In the genomic region with DNA sequence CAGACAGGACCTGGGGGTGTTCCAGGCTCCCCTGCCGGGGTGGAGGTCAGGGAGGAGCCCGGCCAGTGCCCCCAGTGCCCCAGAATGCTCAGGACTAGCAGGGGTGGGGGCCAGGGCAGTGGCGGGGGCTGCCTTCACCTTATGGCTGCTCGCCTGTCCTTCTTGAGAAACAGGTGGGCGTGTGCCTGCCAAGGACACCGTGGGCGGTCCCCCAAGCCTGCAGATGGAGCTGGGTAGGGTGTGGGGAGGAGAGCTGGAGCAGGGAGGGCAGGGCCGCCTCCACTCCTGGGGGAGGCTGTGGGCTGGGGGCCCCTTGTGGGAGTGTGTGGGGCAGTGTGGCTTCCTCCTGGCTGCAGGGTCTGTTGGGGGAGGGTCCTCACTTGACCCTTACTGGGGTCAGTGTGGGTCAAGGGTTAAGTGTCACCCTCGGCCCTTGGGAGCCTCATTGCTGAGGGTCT, we compare ENCODE assay signal across 11 cellular contexts.
A peak's percentile ranks its signal among the peaks of the same experiment; 100 is the strongest.
DNase-seq lines count a peak whose midpoint lies in the region; ATAC-seq, FAIRE-seq and TF ChIP-seq lines count a peak whose summit lies in the region.
"Had no signal": no experiment of that assay in that cellular context is flagged by ENCODE, and none has a peak within 500 bp of the region (broad histone marks: within the 10 kb centered on the region; RNA-seq: fewer than 3 reads in every experiment).

No MANE protein-coding gene starts in this region.

- peaks cover 69% of the 10 kb centered on the region for H3K4me1 ChIP-seq in HUES6 (ENCODE audit: control insufficient read depth, insufficient read depth, low read length)
- H3K4me1 ChIP-seq in GM12878 (ENCODE audit: control insufficient read depth, insufficient read depth, low read length): peaks cover 58% of the 10 kb centered on the region
- H3K4me1 ChIP-seq in hepatocyte (ENCODE audit: insufficient read depth): peaks cover 51% of the 10 kb centered on the region
- peaks cover 38% of the 10 kb centered on the region for H3K4me1 ChIP-seq in smooth muscle cell (ENCODE audit: low read depth)

- H3K9me3 ChIP-seq in HUES6 (ENCODE audit: control insufficient read depth, insufficient read depth, low read depth, low read length): no peaks in the 10 kb centered on the region
- no peaks in the 10 kb centered on the region for H3K9me3 ChIP-seq in GM12878 (replicated peaks; ENCODE audit: control insufficient read depth, insufficient read depth, low read length)
- H3K9me3 ChIP-seq in hepatocyte (ENCODE audit: low read depth): no peaks in the 10 kb centered on the region
- H3K9me3 ChIP-seq in smooth muscle cell (replicated peaks; ENCODE audit: low read depth): no peaks in the 10 kb centered on the region

- H3K4me2 ChIP-seq in GM12878 (ENCODE audit: control insufficient read depth, insufficient read depth) (0 out of 2 replicates have a peak overlapping the region, but pooled peaks have one; percentile 79), hepatocyte (peak overlapping the region; percentile 68), smooth muscle cell (no peak overlapping the region)

- TF ChIP-seq POLR2A in GM12878 (IDR thresholded peaks at IDR 0.05; ENCODE audit: low read depth, low read length): no peak

- DNase-seq in GM12878 (ENCODE audit: low read depth, low spot score) (no peak), hepatocyte (ENCODE audit: low spot score) (peak; percentile 80), smooth muscle cell (lab: John Stamatoyannopoulos, UW; ENCODE audit: unreplicated experiment) (peak; percentile 45), iPS-NIHi11 (ENCODE audit: low spot score) (no peak)
- no peak for DNase-seq in activated CD8-positive, alpha-beta memory T cell treated with anti-CD3 and anti-CD28 coated beads, Interleukin-2, amount 50 U/mL, for 48 hours
- DNase-seq: CD8-positive, alpha-beta memory T cell; NCI-H2171 had no signal

- H3K36me3 ChIP-seq in HUES6 (ENCODE audit: control insufficient read depth, insufficient read depth, low read length) (peaks cover 10% of the 10 kb centered on the region), GM12878 (ENCODE audit: control insufficient read depth in 2 of 2, insufficient read depth in 2 of 2, low read length in 1 of 2) (peaks cover 2 to 4% of the 10 kb centered on the region in 2 experiments), hepatocyte (replicated peaks; ENCODE audit: insufficient read depth, low read depth) (no peaks in the 10 kb centered on the region), smooth muscle cell (ENCODE audit: low read depth) (no peaks in the 10 kb centered on the region)

- no peak overlapping the region for H3K4me3 ChIP-seq in HUES6 (ENCODE audit: low read depth, low read length)
- H3K4me3 ChIP-seq in GM12878: no peak overlapping the region
- H3K4me3 ChIP-seq in hepatocyte: no peak overlapping the region
- no peak overlapping the region for H3K4me3 ChIP-seq in smooth muscle cell

- CTCF ChIA-PET in GM12878 (lab: Yijun Ruan, JAX): interaction anchor here (1.5 kb wide), 1 partner anchor 81 kb away, joined by 3 read pairs; no protein-coding TSS in a partner anchor

- TF ChIP-seq RAD21 in GM12878 (IDR thresholded peaks at IDR 0.05; ENCODE audit: insufficient read depth, low read depth, low read length): no peak

- no peak for FAIRE-seq in GM12878 (lab: Jason Lieb, UNC)

- H3K9ac ChIP-seq in HUES6 (ENCODE audit: low read length) (peak overlapping the region; percentile 22), GM12878 (ENCODE audit: control insufficient read depth, insufficient read depth, low read length) (no peak overlapping the region), smooth muscle cell (ENCODE audit: low read depth) (no peak overlapping the region)

- H3K9me2 ChIP-seq in hepatocyte (replicated peaks; ENCODE audit: insufficient read depth): no peaks in the 10 kb centered on the region

- no peak overlapping the region for H3K27ac ChIP-seq in HUES6 (ENCODE audit: low read depth, low read length)
- peak overlapping the region; percentile 100; the same call in 1 of the 2 replicates for H3K27ac ChIP-seq in GM12878 (ENCODE audit: control insufficient read depth, insufficient read depth)
- peak overlapping the region; percentile 92 for H3K27ac ChIP-seq in hepatocyte
- H3K27ac ChIP-seq in smooth muscle cell (ENCODE audit: low read depth): no peak overlapping the region

- no peak for TF ChIP-seq EP300 in GM12878 (IDR thresholded peaks at IDR 0.05; ENCODE audit: borderline replicate concordance in 1 of 2, control insufficient read depth in 1 of 2, low read depth in 2 of 2, low read length in 2 of 2)

- H3K27me3 ChIP-seq in HUES6 (ENCODE audit: control insufficient read depth, insufficient read depth, low read length) (no peaks in the 10 kb centered on the region), GM12878 (replicated peaks in 1 of 2; ENCODE audit: control insufficient read depth in 2 of 2, insufficient read depth in 2 of 2, low read length in 1 of 2) (no peaks in the 10 kb centered on the region), hepatocyte (no peaks in the 10 kb centered on the region), smooth muscle cell (ENCODE audit: low read depth) (no peaks in the 10 kb centered on the region)

- WGBS in GM12878 (ENCODE audit: insufficient coverage, insufficient replicate concordance, low lambda C conversion rate, missing lambda C conversion rate): 87% methylated on average over 8 of the region's 9 CpGs
- 44% methylated on average over 7 of the region's 9 CpGs for WGBS in hepatocyte (ENCODE audit: low lambda C conversion rate, missing lambda C conversion rate)
- WGBS in smooth muscle cell (ENCODE audit: low lambda C conversion rate): 45% methylated on average over 8 of the region's 9 CpGs

- H2AFZ ChIP-seq in GM12878 (ENCODE audit: control insufficient read depth, low read depth, low read length) (no peak overlapping the region), hepatocyte (no peak overlapping the region), smooth muscle cell (ENCODE audit: low read depth) (no peak overlapping the region)

- no peaks in the 10 kb centered on the region for H3F3A ChIP-seq in smooth muscle cell (ENCODE audit: low read depth)

- intact Hi-C loops in GM12878 (cut with micrococcal nuclease; ENCODE audit: unreplicated experiment): no loop called here

- ATAC-seq in GM12878 (no peak), HG02970 (IDR thresholded peaks at IDR 0.05; ENCODE audit: low FRiP score, unreplicated experiment) (no peak), HG02623 (IDR thresholded peaks at IDR 0.05; ENCODE audit: unreplicated experiment) (no peak)
- ATAC-seq: Panc1 had no signal

- POLR2A ChIA-PET in GM12878 (lab: Charles Lee): interaction anchor here (0.5 to 0.9 kb wide), 3 partner anchors 200 to 202 kb away, joined by 3 to 6 read pairs (median 3); no protein-coding TSS in a partner anchor

- SMC1A ChIA-PET in GM12878 (lab: Charles Lee; ENCODE audit: uncharacterized antibody, unreplicated experiment): no interaction called here

- TF ChIP-seq CTCF in GM12878 (IDR thresholded peaks at IDR 0.05 in 2 of 3, conservative IDR thresholded peaks at IDR 0.05 in 1 of 3; ENCODE audit: control insufficient read depth in 2 of 3, extremely low read depth in 1 of 3, insufficient read depth in 1 of 3, low read depth in 3 of 3, low read length in 3 of 3) (no peak), hepatocyte (IDR thresholded peaks at IDR 0.05; ENCODE audit: poor library complexity) (no peak), smooth muscle cell (IDR thresholded peaks at IDR 0.05; ENCODE audit: borderline replicate concordance, insufficient read depth, poor library complexity, severe bottlenecking) (no peak)

- no TSS peak for BruUV-seq in GM12878 (replicated peaks; lab: Mats Ljungman, UMichigan)

- in situ Hi-C loops in GM12878 (cut with MboI): no loop called here

- H3K79me2 ChIP-seq in GM12878 (ENCODE audit: control insufficient read depth, insufficient read depth, low read length): peaks cover 29% of the 10 kb centered on the region
- H3K79me2 ChIP-seq in hepatocyte: no peaks in the 10 kb centered on the region
- H3K79me2 ChIP-seq in smooth muscle cell (ENCODE audit: low read depth): no peaks in the 10 kb centered on the region

- H4K20me1 ChIP-seq in GM12878 (ENCODE audit: control insufficient read depth, insufficient read depth) (no peaks in the 10 kb centered on the region), hepatocyte (ENCODE audit: insufficient read depth, poor library complexity, severe bottlenecking) (no peaks in the 10 kb centered on the region), smooth muscle cell (ENCODE audit: low read depth) (peaks cover 49% of the 10 kb centered on the region)

- RAD21 ChIA-PET in GM12878 (lab: Charles Lee; ENCODE audit: unreplicated experiment): no interaction called here

TF ChIP-seq in GM12878, 131 proteins besides CTCF, POLR2A, EP300 and RAD21:
- TF ChIP-seq EGR1 (IDR thresholded peaks at IDR 0.05; ENCODE audit: borderline replicate concordance in 1 of 2, low read depth in 2 of 2, low read length in 2 of 2) (peak in 1 of 2 experiments; percentile 45; a peak in 1 of 3 replicates), NR2F1 (conservative IDR thresholded peaks at IDR 0.05) (peak; percentile 46; the same call in 1 of the 2 replicates), NR2C1 (IDR thresholded peaks at IDR 0.05) (peak; percentile 55; the same call in 1 of the 2 replicates), SMARCA5 (IDR thresholded peaks at IDR 0.05) (no peak)
TF ChIP-seq in GM12878: peak in this region for 3.

Comparison
In these comparisons a context has a peak if more than half of its experiments do, and no peak if none do; other contexts are left out.
1. H3K27ac ChIP-seq: peak in GM12878 (single experiment) and hepatocyte (single experiment); none in HUES6 (single experiment) and smooth muscle cell (single experiment).
2. DNase-seq: peak in hepatocyte (single experiment) and smooth muscle cell (single experiment); none in GM12878 (single experiment), activated CD8-positive, alpha-beta memory T cell treated with anti-CD3 and anti-CD28 coated beads, Interleukin-2, amount 50 U/mL, for 48 hours (single experiment) and iPS-NIHi11 (single experiment).